In the genomic region with DNA sequence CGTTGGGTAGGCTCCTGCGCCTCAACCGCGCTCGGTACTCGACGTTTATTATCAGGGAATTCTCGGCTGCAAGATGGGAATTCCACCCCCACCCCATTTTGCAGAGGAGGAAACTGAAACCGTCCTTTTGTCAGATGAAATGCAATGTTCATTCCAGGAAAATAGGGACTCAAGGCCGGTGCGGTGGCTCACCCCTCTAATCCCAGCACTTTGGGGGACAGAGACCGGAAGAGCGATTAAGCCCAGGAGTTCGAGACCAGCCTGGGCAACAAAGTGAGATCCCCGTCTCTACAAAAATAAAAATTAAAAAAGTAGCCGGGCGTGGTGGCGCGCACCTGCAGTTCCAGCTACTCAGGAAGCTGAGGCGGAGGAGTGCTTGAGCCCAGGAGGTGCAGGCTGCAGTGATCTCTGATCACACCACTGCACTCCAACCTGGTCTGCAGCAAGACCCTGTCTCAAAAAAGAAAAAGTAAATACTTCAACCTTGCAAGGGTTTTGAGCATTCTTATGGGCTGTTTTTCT, we compare ENCODE assay signal across 8 cellular contexts. TPM values are rescaled to one million over a fixed set of nuclear protein-coding genes. Genes with fewer than 3 reads are reported as not detected.
A peak's percentile ranks its signal among the peaks of the same experiment; 100 is the strongest.
DNase-seq lines count a peak whose midpoint lies in the region; ATAC-seq and TF ChIP-seq lines count a peak whose summit lies in the region.

No MANE protein-coding gene starts in this region.

- H3K36me3 ChIP-seq in BJ (ENCODE audit: control insufficient read depth, insufficient read depth, low read length), result peaks cover 6% of the 10 kb centered on the region
- H3K36me3 ChIP-seq in Loucy (ENCODE audit: insufficient read depth, low read length), result peaks cover 6% of the 10 kb centered on the region; the same call in 1 of the 2 replicates
- peaks cover 0 to 22% (median 0%) of the 10 kb centered on the region in 3 experiments for H3K36me3 ChIP-seq in naive thymus-derived CD4-positive, alpha-beta T cell (ENCODE audit: control insufficient read depth in 2 of 3, insufficient read depth in 3 of 3, low read length in 3 of 3)

- TF ChIP-seq CTCF in BJ (IDR thresholded peaks at IDR 0.05; ENCODE audit: insufficient read depth, low read depth, low read length), result no peak
- no peak for TF ChIP-seq CTCF in Loucy (conservative IDR thresholded peaks at IDR 0.05; ENCODE audit: low read length)
- no peak for TF ChIP-seq CTCF in choroid plexus epithelial cell (conservative IDR thresholded peaks at IDR 0.05; ENCODE audit: low read depth, low read length)

- CTCF ChIA-PET in BJ (lab: Yijun Ruan, JAX), result interaction anchor here (0.7 kb wide), 1 partner anchor 48 kb away, joined by 3 read pairs; no protein-coding TSS in a partner anchor
- CTCF ChIA-PET in naive thymus-derived CD4-positive, alpha-beta T cell (lab: Charles Lee), result interaction anchor here (0.5 kb wide), 1 partner anchor 24 kb away, joined by 3 read pairs; no protein-coding TSS in a partner anchor

- H3F3A ChIP-seq in Loucy (ENCODE audit: low read depth), result peaks cover 4% of the 10 kb centered on the region; the same call in 1 of the 2 replicates

- H4K20me1 ChIP-seq in Loucy (ENCODE audit: insufficient read depth, low read length, poor library complexity, severe bottlenecking), result peaks cover 16% of the 10 kb centered on the region

- H3K4me3 ChIP-seq in BJ (ENCODE audit: low read depth, low read length) (peak overlapping the region; percentile 85), Loucy (ENCODE audit: low read length, poor library complexity, severe bottlenecking) (peak overlapping the region; percentile 87), choroid plexus epithelial cell (ENCODE audit: low read depth, low read length) (peak overlapping the region; percentile 99)
- H3K4me3 ChIP-seq in naive thymus-derived CD4-positive, alpha-beta T cell (ENCODE audit: low read length), result peak overlapping the region; percentile 93

- DNase-seq in BJ (ENCODE audit: low read depth) (no peak), choroid plexus epithelial cell (ENCODE audit: low read depth) (peak; percentile 20), Kasumi-1 (lab: John Stamatoyannopoulos, UW) (no peak), DMS153 (lab: John Stamatoyannopoulos, UW) (no peak), kidney glomerular epithelial cell (lab: John Stamatoyannopoulos, UW) (no peak)
- DNase-seq in naive thymus-derived CD4-positive, alpha-beta T cell, result peak in 1 of 9 donors; percentile 3

- peak overlapping the region; percentile 90 for H3K27ac ChIP-seq in naive thymus-derived CD4-positive, alpha-beta T cell (ENCODE audit: low read depth, low read length)

- peak overlapping the region; percentile 90 to 97 (median 94) for H3K4me3 Mint-ChIP-seq in naive thymus-derived CD4-positive, alpha-beta T cell

- H3K79me2 ChIP-seq in Loucy (ENCODE audit: insufficient read depth, low read length), result peaks cover 50% of the 10 kb centered on the region

- H3K27me3 ChIP-seq in BJ (ENCODE audit: control insufficient read depth, insufficient read depth, low read length) (no peaks in the 10 kb centered on the region), Loucy (ENCODE audit: insufficient read depth, low read length, poor library complexity, severe bottlenecking) (no peaks in the 10 kb centered on the region)
- no peaks in the 10 kb centered on the region for H3K27me3 ChIP-seq in naive thymus-derived CD4-positive, alpha-beta T cell (ENCODE audit: control insufficient read depth in 2 of 2, insufficient read depth in 2 of 2, low read length in 2 of 2)

- no peak for ATAC-seq in naive thymus-derived CD4-positive, alpha-beta T cell
- ATAC-seq in GM21390 (IDR thresholded peaks at IDR 0.05; ENCODE audit: unreplicated experiment), result no peak

- H3K27me3 Mint-ChIP-seq in naive thymus-derived CD4-positive, alpha-beta T cell, result no peaks in the 10 kb centered on the region

- no peaks in the 10 kb centered on the region for H3K9me3 Mint-ChIP-seq in naive thymus-derived CD4-positive, alpha-beta T cell

- H3K27ac Mint-ChIP-seq in naive thymus-derived CD4-positive, alpha-beta T cell, result peak overlapping the region; percentile 88 to 97 (median 95)

- peak overlapping the region; percentile 82 for H3K4me2 ChIP-seq in Loucy (ENCODE audit: low read depth, low read length, poor library complexity, severe bottlenecking)

- H3K4me1 Mint-ChIP-seq in naive thymus-derived CD4-positive, alpha-beta T cell, result peaks cover 0 to 37% (median 23%) of the 10 kb centered on the region in 7 donors

- peaks cover 0 to 14% (median 9%) of the 10 kb centered on the region in 5 donors for H3K36me3 Mint-ChIP-seq in naive thymus-derived CD4-positive, alpha-beta T cell

- intact Hi-C loops in naive thymus-derived CD4-positive, alpha-beta T cell (cut with micrococcal nuclease), result loop anchor here (1.0 to 10.0 kb wide), 16 partner anchors 14 to 698 kb away; partner anchors contain the start of genes ABHD11 (in 2 of the 2), CLIP2 (in 2 of the 2), EIF4H (in 2 of the 2) and GTF2I (in 2 of the 2)

- H3K4me1 ChIP-seq in Loucy (ENCODE audit: insufficient read depth, low read length, poor library complexity, severe bottlenecking), result peaks cover 33% of the 10 kb centered on the region
- peaks cover 6 to 8% of the 10 kb centered on the region in 2 donors for H3K4me1 ChIP-seq in naive thymus-derived CD4-positive, alpha-beta T cell (ENCODE audit: control insufficient read depth in 2 of 2, insufficient read depth in 2 of 2, low read length in 2 of 2)

- no peaks in the 10 kb centered on the region for H3K9me2 ChIP-seq in Loucy (replicated peaks; ENCODE audit: low read depth, low read length)

- peak overlapping the region; percentile 63; the same call in 1 of the 2 replicates for H2AFZ ChIP-seq in Loucy (ENCODE audit: low read length)

- H3K9me3 ChIP-seq in Loucy (ENCODE audit: insufficient read depth, low read depth, low read length), result no peaks in the 10 kb centered on the region
- H3K9me3 ChIP-seq in naive thymus-derived CD4-positive, alpha-beta T cell (ENCODE audit: control insufficient read depth in 2 of 3, low read length in 3 of 3), result no peaks in the 10 kb centered on the region

- POLR2A ChIA-PET in BJ (lab: Charles Lee), result no interaction called here
- POLR2A ChIA-PET in naive thymus-derived CD4-positive, alpha-beta T cell (lab: Charles Lee), result interaction anchor here (0.7 to 1.2 kb wide), 3 partner anchors 14 to 171 kb away, joined by 3 to 5 read pairs (median 4); partner anchors contain the start of genes EIF4H and LIMK1

- H3K9ac ChIP-seq in Loucy (ENCODE audit: low read depth, low read length, poor library complexity, severe bottlenecking), result peak overlapping the region; percentile 95

RNA-seq across cellular contexts. Expression of gene RFC2, which starts 0.7 kb away (rescaled TPM):
- polyA plus RNA-seq in BJ (2011; rRNA removed), result 19.4 and 22.1 TPM in 2 replicates
- 14.0 and 20.1 TPM in 2 replicates for polyA minus RNA-seq in BJ (2011; rRNA and poly(A)+ RNA removed)
- 10 to 100 TPM; 12.0 to 51.7 (median 15.2) TPM for total RNA-seq in naive thymus-derived CD4-positive, alpha-beta T cell
- 10 to 100 TPM; 21.4 to 23.7 TPM for polyA plus RNA-seq in naive thymus-derived CD4-positive, alpha-beta T cell

RNA-seq across cellular contexts. Expression of gene CLIP2, which starts 34.3 kb away (rescaled TPM):
- polyA plus RNA-seq in BJ (2011; rRNA removed), result 4.0 and 5.6 TPM in 2 replicates
- 11.2 and 11.6 TPM in 2 replicates for polyA minus RNA-seq in BJ (2011; rRNA and poly(A)+ RNA removed)
- total RNA-seq in naive thymus-derived CD4-positive, alpha-beta T cell, result 10 to 100 TPM in 1 of 5 experiments, 1 to 10 TPM in 4; 1.1 to 11.4 (median 3.1) TPM
- polyA plus RNA-seq in naive thymus-derived CD4-positive, alpha-beta T cell, result under 1 TPM; 0.02 to 0.61 TPM

RNA-seq across cellular contexts. Expression of gene LAT2, which starts 45.1 kb away (rescaled TPM):
- polyA plus RNA-seq in BJ (2011; rRNA removed), result 0.34 and 0.59 TPM in 2 replicates
- 0.19 and 0.21 TPM in 2 replicates for polyA minus RNA-seq in BJ (2011; rRNA and poly(A)+ RNA removed)
- 10 to 100 TPM in 3 of 5 experiments, 1 to 10 TPM in 2; 2.6 to 67.0 (median 10.5) TPM for total RNA-seq in naive thymus-derived CD4-positive, alpha-beta T cell
- 1 to 10 TPM in 1 of 2 donors, under 1 TPM in 1; 0.69 to 1.5 TPM for polyA plus RNA-seq in naive thymus-derived CD4-positive, alpha-beta T cell
